Comparison of ENCODE assay signal across 9 cellular contexts in the genomic region with DNA sequence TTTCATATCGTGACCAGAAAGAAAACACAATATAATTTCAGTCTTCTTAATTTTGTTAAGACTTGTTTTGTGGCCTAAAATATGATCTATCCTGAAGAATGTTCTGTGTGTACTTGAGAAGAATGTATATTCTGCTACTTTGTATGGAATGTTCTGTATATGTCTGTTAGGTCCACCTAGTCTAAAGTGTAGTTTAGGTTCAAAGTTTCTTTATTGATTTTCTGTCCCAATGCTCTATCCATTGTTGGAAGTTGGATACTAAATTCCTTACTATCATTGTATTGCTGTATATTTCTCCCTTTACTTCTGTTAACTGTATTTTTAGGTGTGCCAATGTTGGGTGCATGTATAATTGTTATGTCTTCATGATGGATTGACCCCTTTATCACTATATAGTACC. TPM values are rescaled to one million over a fixed set of nuclear protein-coding genes. Genes with fewer than 3 reads are reported as not detected.
"Had no signal": no experiment of that assay in that cellular context is flagged by ENCODE, and none has a peak within 500 bp of the region (broad histone marks: within the 10 kb centered on the region; RNA-seq: fewer than 3 reads in every experiment).

No MANE protein-coding gene starts in this region.

- FAIRE-seq: G401.6, GM12878, GM12891, GM12892, GM18507, GM19239 had no signal

- DNase-seq: GDM1, GF-D8 had no signal

- ATAC-seq: GM12878 had no signal

- H3K4me3 ChIP-seq: GM12878 had no signal

RNA-seq across cellular contexts. Expression of gene OR5AC2, which starts 21.2 kb away (rescaled TPM):
- total RNA-seq: G401, GM12878 had no signal
- polyA plus RNA-seq: GM12878 had no signal

RNA-seq across cellular contexts. Expression of gene OR5H1, which starts 22.4 kb away (rescaled TPM):
- total RNA-seq: G401, GM12878 had no signal
- polyA plus RNA-seq: GM12878 had no signal

RNA-seq across cellular contexts. Expression of gene OR5H14, which starts 39.1 kb away (rescaled TPM):
- total RNA-seq: G401, GM12878 had no signal
- polyA plus RNA-seq: GM12878 had no signal

RNA-seq across cellular contexts. Expression of gene OR5H15, which starts 58.3 kb away (rescaled TPM):
- total RNA-seq: G401, GM12878 had no signal
- polyA plus RNA-seq: GM12878 had no signal
